Comparison of ENCODE assay signal across 1 cellular context in genomic region chr22:24803064-24803542, GRCh38.
TF ChIP-seq lines count a peak whose summit lies in the region.

No MANE protein-coding gene starts in this region.

TF ChIP-seq in K562, 482 proteins besides CTCF, POLR2A, EP300 and RAD21 (continued from another document):
- TF ChIP-seq TFE3 (CRISPR knock-in tag; IDR thresholded peaks at IDR 0.05) (no peak), CAMTA2 (CRISPR knock-in tag; conservative IDR thresholded peaks at IDR 0.05) (no peak), SAP30 (IDR thresholded peaks at IDR 0.05; ENCODE audit: borderline replicate concordance, insufficient read depth, low read depth, low read length, poor library complexity, severe bottlenecking) (no peak)
